Comparison of ENCODE assay signal across 8 cellular contexts in genomic region chr10:88271736-88272135, GRCh38.
DNase-seq lines count a peak whose midpoint lies in the region; ATAC-seq, FAIRE-seq and TF ChIP-seq lines count a peak whose summit lies in the region.

No MANE protein-coding gene starts in this region.

- 2% methylated on average over 3 of the region's 3 CpGs for WGBS in GM12878 (ENCODE audit: insufficient coverage, insufficient replicate concordance, low lambda C conversion rate, missing lambda C conversion rate)
- 70 to 95% (median 74%) methylated on average over 3 of the region's 3 CpGs for WGBS in small intestine, 3 donors

- peak overlapping the region; percentile 23 to 95 (median 86) for H3K27ac Mint-ChIP-seq in CD8-positive, alpha-beta memory T cell

- peak; percentile 14 for ATAC-seq in GM21381 (IDR thresholded peaks at IDR 0.05; ENCODE audit: unreplicated experiment)
- ATAC-seq in HG03571 (IDR thresholded peaks at IDR 0.05; ENCODE audit: unreplicated experiment): peak; percentile 16
- peak; percentile 59 for ATAC-seq in GM12878

- peak; percentile 46; the same call in 1 of the 2 replicates for TF ChIP-seq POLR2A in GM12878 (IDR thresholded peaks at IDR 0.05; ENCODE audit: low read depth, low read length)

- FAIRE-seq in GM12878 (lab: Jason Lieb, UNC): no peak
- no peak for FAIRE-seq in small intestine (lab: Jason Lieb, UNC)

- H3K4me3 Mint-ChIP-seq in CD8-positive, alpha-beta memory T cell: peak overlapping the region; percentile 63 to 79 (median 70)

- peak overlapping the region; percentile 59; the same call in 1 of the 2 replicates for H2AFZ ChIP-seq in GM12878 (ENCODE audit: control insufficient read depth, low read depth, low read length)

- peak overlapping the region; percentile 95 for H3K4me2 ChIP-seq in GM12878 (ENCODE audit: control insufficient read depth, insufficient read depth)

- H3K36me3 ChIP-seq in CD8-positive, alpha-beta memory T cell (ENCODE audit: insufficient read depth, low read length): no peaks in the 10 kb centered on the region
- H3K36me3 ChIP-seq in GM12878 (ENCODE audit: control insufficient read depth in 2 of 2, insufficient read depth in 2 of 2, low read length in 1 of 2) (no peaks in the 10 kb centered on the region), small intestine (ENCODE audit: control insufficient read depth in 2 of 2, insufficient read depth in 2 of 2, low read length in 2 of 2) (no peaks in the 10 kb centered on the region)

- TF ChIP-seq RAD21 in GM12878 (IDR thresholded peaks at IDR 0.05; ENCODE audit: insufficient read depth, low read depth, low read length): no peak

- H4K20me1 ChIP-seq in GM12878 (ENCODE audit: control insufficient read depth, insufficient read depth): no peaks in the 10 kb centered on the region

- peaks cover 40 to 50% (median 43%) of the 10 kb centered on the region in 3 donors for H3K4me1 Mint-ChIP-seq in CD8-positive, alpha-beta memory T cell

- POLR2A ChIA-PET in CD8-positive, alpha-beta memory T cell (lab: Charles Lee): no interaction called here
- POLR2A ChIA-PET in GM12878 (lab: Charles Lee): interaction anchor here (0.8 to 2.3 kb wide), 4 partner anchors 10 to 206 kb away, joined by 3 to 17 read pairs (median 6); no protein-coding TSS in a partner anchor

- SMC1A ChIA-PET in GM12878 (lab: Charles Lee; ENCODE audit: uncharacterized antibody, unreplicated experiment): interaction anchor here (0.6 to 3.3 kb wide), 22 partner anchors 8 to 208 kb away, joined by 3 to 42 read pairs (median 4); no protein-coding TSS in a partner anchor

- intact Hi-C loops in GM12878 (cut with micrococcal nuclease; ENCODE audit: unreplicated experiment): loop anchor here (1.0 to 5.0 kb wide), 10 partner anchors 115 to 409 kb away; no protein-coding TSS in a partner anchor

- in situ Hi-C loops in GM12878 (cut with MboI): loop anchor here (5.0 kb wide), 1 partner anchor 409 kb away; the partner anchor contains the start of genes KLLN and PTEN

- TF ChIP-seq CTCF in GM12878 (IDR thresholded peaks at IDR 0.05 in 2 of 3, conservative IDR thresholded peaks at IDR 0.05 in 1 of 3; ENCODE audit: control insufficient read depth in 2 of 3, extremely low read depth in 1 of 3, insufficient read depth in 1 of 3, low read depth in 3 of 3, low read length in 3 of 3) (no peak), GM10266 (IDR thresholded peaks at IDR 0.05; ENCODE audit: control insufficient read depth, insufficient read depth, low read depth, missing control alignments) (no peak)

- H3K9ac ChIP-seq in GM12878 (ENCODE audit: control insufficient read depth, insufficient read depth, low read length): peak overlapping the region; percentile 68

- RAD21 ChIA-PET in GM12878 (lab: Charles Lee; ENCODE audit: unreplicated experiment): interaction anchor here (1.0 to 5.5 kb wide), 10 partner anchors 9 to 180 kb away, joined by 3 to 68 read pairs (median 4); no protein-coding TSS in a partner anchor

- H3K27ac ChIP-seq in CD8-positive, alpha-beta memory T cell (ENCODE audit: low read depth, low read length): no peak overlapping the region
- peak overlapping the region; percentile 96 for H3K27ac ChIP-seq in GM12878 (ENCODE audit: control insufficient read depth, insufficient read depth)
- H3K27ac ChIP-seq in small intestine (ENCODE audit: low read depth in 1 of 2, low read length in 1 of 2): peak overlapping the region; percentile 21 to 43

- no peaks in the 10 kb centered on the region for H3K27me3 ChIP-seq in CD8-positive, alpha-beta memory T cell (ENCODE audit: insufficient read depth, low read length, poor library complexity, severe bottlenecking)
- no peaks in the 10 kb centered on the region for H3K27me3 ChIP-seq in GM12878 (replicated peaks in 1 of 2; ENCODE audit: control insufficient read depth in 2 of 2, insufficient read depth in 2 of 2, low read length in 1 of 2)
- no peaks in the 10 kb centered on the region for H3K27me3 ChIP-seq in small intestine (ENCODE audit: control insufficient read depth in 2 of 2, insufficient read depth in 2 of 2, low read length in 2 of 2)

- no peaks in the 10 kb centered on the region for H3K9me3 ChIP-seq in CD8-positive, alpha-beta memory T cell (ENCODE audit: low read length)
- no peaks in the 10 kb centered on the region for H3K9me3 ChIP-seq in GM12878 (replicated peaks; ENCODE audit: control insufficient read depth, insufficient read depth, low read length)
- H3K9me3 ChIP-seq in small intestine (ENCODE audit: control insufficient read depth, low read depth): no peaks in the 10 kb centered on the region

- H3K4me3 ChIP-seq in CD8-positive, alpha-beta memory T cell (ENCODE audit: low read length): peak overlapping the region; percentile 28
- H3K4me3 ChIP-seq in GM12878 (peak overlapping the region; percentile 64), small intestine (ENCODE audit: low read depth in 1 of 2, low read length in 2 of 2) (no peak overlapping the region)

- H3K36me3 Mint-ChIP-seq in CD8-positive, alpha-beta memory T cell: peaks cover 0 to 8% (median 0%) of the 10 kb centered on the region in 3 donors

- TF ChIP-seq EP300 in GM12878 (IDR thresholded peaks at IDR 0.05; ENCODE audit: borderline replicate concordance in 1 of 2, control insufficient read depth in 1 of 2, low read depth in 2 of 2, low read length in 2 of 2): no peak

- BruUV-seq in GM12878 (replicated peaks; lab: Mats Ljungman, UMichigan): no TSS peak

- H3K4me1 ChIP-seq in CD8-positive, alpha-beta memory T cell (ENCODE audit: insufficient read depth, low read length): peaks cover 24% of the 10 kb centered on the region
- H3K4me1 ChIP-seq in GM12878 (ENCODE audit: control insufficient read depth, insufficient read depth, low read length) (peaks cover 42% of the 10 kb centered on the region), small intestine (ENCODE audit: control insufficient read depth in 2 of 2, insufficient read depth in 1 of 2, low read depth in 1 of 2, low read length in 1 of 2) (peaks cover 0 to 9% of the 10 kb centered on the region in 2 donors)

- DNase-seq in CD8-positive, alpha-beta memory T cell: no peak
- DNase-seq in GM12878 (ENCODE audit: low read depth, low spot score) (no peak), small intestine (no peak), globus pallidus (ENCODE audit: low spot score) (no peak), GM10266 (ENCODE audit: extremely low spot score) (no peak), DMS79 treated with DMSO at 0.1 percent for 48 hours (lab: John Stamatoyannopoulos, UW) (no peak)

- CTCF ChIA-PET in CD8-positive, alpha-beta memory T cell (lab: Charles Lee): interaction anchor here (0.9 to 1.7 kb wide), 2 partner anchors 117 to 408 kb away, joined by 3 to 5 read pairs; partner anchors contain the start of genes KLLN and PTEN
- CTCF ChIA-PET in GM12878 (lab: Yijun Ruan, JAX): interaction anchor here (0.6 to 2.5 kb wide), 8 partner anchors 7 to 660 kb away, joined by 3 to 26 read pairs (median 4); no protein-coding TSS in a partner anchor

- H3K9me3 Mint-ChIP-seq in CD8-positive, alpha-beta memory T cell: no peaks in the 10 kb centered on the region

- peaks cover 0 to 4% of the 10 kb centered on the region in 2 donors for H3K27me3 Mint-ChIP-seq in CD8-positive, alpha-beta memory T cell

- H3K79me2 ChIP-seq in GM12878 (ENCODE audit: control insufficient read depth, insufficient read depth, low read length): no peaks in the 10 kb centered on the region

TF ChIP-seq in GM12878, 131 proteins besides CTCF, POLR2A, EP300 and RAD21 (continues in another document):
- no peak for TF ChIP-seq WRNIP1 (IDR thresholded peaks at IDR 0.05; ENCODE audit: borderline replicate concordance, low read depth, low read length)
- no peak for TF ChIP-seq E2F8 (IDR thresholded peaks at IDR 0.05; ENCODE audit: low read depth, partially characterized antibody)
- TF ChIP-seq NFYA (IDR thresholded peaks at IDR 0.05; ENCODE audit: borderline replicate concordance, low read depth, low read length): no peak
- TF ChIP-seq BACH1 (IDR thresholded peaks at IDR 0.05; ENCODE audit: borderline replicate concordance): no peak
- TF ChIP-seq PKNOX1 (IDR thresholded peaks at IDR 0.05): no peak
- no peak for TF ChIP-seq BCL3 (IDR thresholded peaks at IDR 0.05; ENCODE audit: borderline replicate concordance, insufficient read depth, low read depth, low read length, poor library complexity, severe bottlenecking)

Comparison
In these comparisons a context has a peak if more than half of its experiments do, and no peak if none do; other contexts are left out.
1. H3K4me3 ChIP-seq: peak in CD8-positive, alpha-beta memory T cell (single experiment) and GM12878 (single experiment); none in small intestine (0 of 2).
2. Peak in every context shown above with its lines, with median percentiles within 50 percentile points of each other: ATAC-seq.